In the genomic region with DNA sequence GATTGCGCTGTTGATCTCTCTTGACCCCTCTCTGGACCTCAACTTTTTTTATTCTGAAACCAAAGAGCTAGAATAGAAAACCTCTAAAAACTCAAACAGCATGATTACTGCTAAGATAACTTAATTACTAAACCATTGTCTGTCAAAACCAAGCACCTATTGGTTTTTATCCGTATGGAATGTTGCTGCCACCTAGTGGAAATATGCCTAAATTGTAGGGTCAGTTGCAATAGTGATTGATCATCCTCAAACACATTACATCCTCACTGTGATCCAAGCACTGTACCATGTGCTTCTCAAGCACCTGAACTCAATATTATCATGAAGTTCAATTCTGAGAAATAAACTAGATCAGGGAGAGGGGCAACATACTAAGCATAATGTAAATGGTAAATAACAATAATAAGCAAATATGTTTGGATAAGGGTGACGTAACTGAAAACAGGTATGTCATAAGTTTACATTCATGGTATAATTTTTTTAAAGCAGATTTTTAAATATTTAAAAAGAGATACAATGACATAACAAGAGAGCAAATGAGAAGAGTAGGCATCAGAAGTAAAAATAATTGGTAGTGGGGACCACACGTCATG, we compare ENCODE assay signal across 8 cellular contexts. TPM values are rescaled to one million over a fixed set of nuclear protein-coding genes. Genes with fewer than 3 reads are reported as not detected.
A peak's percentile ranks its signal among the peaks of the same experiment; 100 is the strongest.
DNase-seq lines count a peak whose midpoint lies in the region; ATAC-seq, FAIRE-seq and TF ChIP-seq lines count a peak whose summit lies in the region.

No MANE protein-coding gene starts in this region.

- DNase-seq in D721Med (ENCODE audit: insufficient read length, low spot score) (no peak), NCI-H748 treated with DMSO at 0.1 percent for 48 hours (lab: John Stamatoyannopoulos, UW) (peak; percentile 69), adipocyte (ENCODE audit: low read depth) (peak; percentile 64), kidney epithelial cell (ENCODE audit: low read depth) (peak; percentile 2), thyroid gland (no peak)
- DNase-seq in activated effector memory CD4-positive, alpha-beta T cell treated with anti-CD3 and anti-CD28 coated beads, Interleukin-2, amount 50 U/mL, for 16 hours: no peak

- intact Hi-C loops in thyroid gland (cut with DNase I): loop anchor here (5.0 kb wide), 1 partner anchor 258 kb away; the partner anchor contains the start of gene DTX4

- FAIRE-seq in D721Med (lab: Jason Lieb, UNC): no peak

- TF ChIP-seq CTCF in D721Med (IDR thresholded peaks at IDR 0.05; ENCODE audit: insufficient read depth, missing control alignments) (peak; percentile 90), kidney epithelial cell (IDR thresholded peaks at IDR 0.05; ENCODE audit: insufficient read depth, low read length, poor library complexity, severe bottlenecking) (peak; percentile 69), thyroid gland (IDR thresholded peaks at IDR 0.05) (peak in 5 of 6 experiments; percentile 16 to 57 (median 50))

- H3K27ac ChIP-seq in thyroid gland: no peak overlapping the region

- H3K4me1 ChIP-seq in adipocyte (ENCODE audit: control insufficient read depth, insufficient read depth, low read length): no peaks in the 10 kb centered on the region
- H3K4me1 ChIP-seq in thyroid gland: no peaks in the 10 kb centered on the region

- no peak overlapping the region for H3K9ac ChIP-seq in adipocyte (ENCODE audit: low read length)

- H3K36me3 ChIP-seq in adipocyte (ENCODE audit: control insufficient read depth, insufficient read depth, low read length, severe bottlenecking) (no peaks in the 10 kb centered on the region), kidney epithelial cell (ENCODE audit: control insufficient read depth, insufficient read depth, low read length) (no peaks in the 10 kb centered on the region), thyroid gland (no peaks in the 10 kb centered on the region)

- 61 to 63% methylated on average over 4 of the region's 4 CpGs for WGBS in thyroid gland, 2 donors

- no peak for TF ChIP-seq POLR2A in thyroid gland (IDR thresholded peaks at IDR 0.05)

- H3K27me3 ChIP-seq in adipocyte (replicated peaks; ENCODE audit: control insufficient read depth, insufficient read depth, low read length) (peaks cover 6% of the 10 kb centered on the region), kidney epithelial cell (ENCODE audit: control insufficient read depth, insufficient read depth, low read length) (no peaks in the 10 kb centered on the region), thyroid gland (no peaks in the 10 kb centered on the region)

- no peaks in the 10 kb centered on the region for H3K9me3 ChIP-seq in adipocyte (ENCODE audit: control insufficient read depth, low read length)
- H3K9me3 ChIP-seq in thyroid gland: no peaks in the 10 kb centered on the region

- ATAC-seq in GM18861 (IDR thresholded peaks at IDR 0.05; ENCODE audit: unreplicated experiment): peak; percentile 88
- ATAC-seq in HG03342 (IDR thresholded peaks at IDR 0.05; ENCODE audit: unreplicated experiment): peak; percentile 84

- H3K4me3 ChIP-seq in adipocyte (ENCODE audit: low read length) (no peak overlapping the region), kidney epithelial cell (ENCODE audit: low read depth, low read length) (no peak overlapping the region), thyroid gland (replicated peaks in 1 of 3) (no peak overlapping the region)

RNA-seq across cellular contexts. Expression of gene OR5A2, which starts 3.8 kb away (rescaled TPM):
- total RNA-seq in kidney epithelial cell (not detected in 2 replicates), thyroid gland (not detected)

RNA-seq across cellular contexts. Expression of gene OR5A1, which starts 6.2 kb away (rescaled TPM):
- total RNA-seq in kidney epithelial cell: not detected in 2 replicates
- under 1 TPM in 1 of 4 donors, not detected in 3; 0.05 TPM for total RNA-seq in thyroid gland

RNA-seq across cellular contexts. Expression of gene OR4D6, which starts 26.7 kb away (rescaled TPM):
- total RNA-seq in kidney epithelial cell: not detected in 2 replicates
- not detected for total RNA-seq in thyroid gland

RNA-seq across cellular contexts. Expression of gene OR4D10, which starts 43.1 kb away (rescaled TPM):
- total RNA-seq in kidney epithelial cell (not detected in 2 replicates), thyroid gland (not detected)

Comparison
In these comparisons a context has a peak if more than half of its experiments do, and no peak if none do; other contexts are left out.
1. DNase-seq: peak in NCI-H748 treated with DMSO at 0.1 percent for 48 hours (single experiment), adipocyte (single experiment) and kidney epithelial cell (single experiment); none in D721Med (single experiment), thyroid gland (0 of 2) and activated effector memory CD4-positive, alpha-beta T cell treated with anti-CD3 and anti-CD28 coated beads, Interleukin-2, amount 50 U/mL, for 16 hours (single experiment).
2. Peak in every context shown above with its lines, with median percentiles within 50 percentile points of each other: CTCF ChIP-seq.